ENCODE assay signal across 20 cellular contexts in the genomic region with DNA sequence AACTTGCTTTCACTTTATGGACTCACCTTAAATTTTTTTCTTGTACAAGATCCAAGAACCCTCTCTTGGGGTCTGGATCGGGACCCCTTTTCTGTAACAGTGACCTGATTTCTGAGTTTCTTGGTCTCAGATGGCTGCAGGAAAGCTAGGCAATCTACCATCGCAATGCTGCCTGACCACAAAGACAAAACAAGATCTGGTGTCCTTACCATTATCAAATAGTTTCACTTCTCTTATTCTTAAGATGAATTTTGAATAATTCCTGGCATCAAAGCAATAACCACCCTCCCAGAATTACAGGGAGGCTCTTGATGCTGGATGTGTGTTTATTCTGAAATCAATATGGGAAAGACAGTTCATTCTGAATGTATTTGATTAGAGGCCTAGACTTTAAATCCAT.
"Had no signal": no experiment of that assay in that cellular context is flagged by ENCODE, and none has a peak within 500 bp of the region (broad histone marks: within the 10 kb centered on the region; RNA-seq: fewer than 3 reads in every experiment).

No MANE protein-coding gene starts in this region.

- H3K27ac ChIP-seq: cardiac muscle cell, hepatocyte, lower lobe of right lung, transverse colon, vagina had no signal

- FAIRE-seq: islet of Langerhans, TTC549 had no signal

- H3K9me3 Mint-ChIP-seq: WTC11 had no signal

- H3K27me3 ChIP-seq: cardiac muscle cell, hepatocyte, transverse colon, vagina had no signal

- DNase-seq: activated CD4-positive, alpha-beta T cell treated with anti-CD3 and anti-CD28 coated beads for 36 hours; activated CD4-positive, alpha-beta T cell treated with anti-CD3 and anti-CD28 coated beads, Interleukin-2, amount 50 U/mL, for 48 hours; dermis blood vessel endothelial cell; effector memory CD4-positive, alpha-beta T cell; foreskin fibroblast; left colon; lower lobe of right lung; retina; stimulated activated CD4-positive, alpha-beta T cell treated with anti-CD3 and anti-CD28 coated beads, Interleukin-12 subunit alpha, Interleukin-12 subunit beta, amount 100 ng/mL, for 4 hours; stimulated activated CD4-positive, alpha-beta T cell treated with anti-CD3 and anti-CD28 coated beads, Interleukin-2, amount 100 ng/mL, for 24 hours; transverse colon had no signal

- H3K79me2 ChIP-seq: hepatocyte had no signal

- H3K36me3 Mint-ChIP-seq: activated naive CD8-positive, alpha-beta T cell; WTC11 had no signal

- H3K4me2 ChIP-seq: hepatocyte had no signal

- H3K9me3 ChIP-seq: lower lobe of right lung, transverse colon, vagina had no signal

- H3K27ac Mint-ChIP-seq: activated CD4-positive, alpha-beta T cell treated with anti-CD3 and anti-CD28 coated beads for 36 hours; natural killer cell treated with Interleukin-12 subunit alpha and Interleukin-12 subunit beta and Interleukin-15 and Interleukin-18, amount 100 ng/mL, for 72 hours; WTC11 had no signal

- H3K36me3 ChIP-seq: cardiac muscle cell, lower lobe of right lung, transverse colon, vagina had no signal

- H3K4me3 ChIP-seq: cardiac muscle cell, hepatocyte, lower lobe of right lung, transverse colon, vagina had no signal

- H3K4me3 Mint-ChIP-seq: activated CD4-positive, alpha-beta T cell treated with anti-CD3 and anti-CD28 coated beads for 36 hours; activated naive CD8-positive, alpha-beta T cell; natural killer cell treated with Interleukin-12 subunit alpha and Interleukin-12 subunit beta and Interleukin-15 and Interleukin-18, amount 100 ng/mL, for 72 hours; stimulated activated naive CD8-positive, alpha-beta T cell treated with anti-CD3 and anti-CD28 coated beads, Interleukin-15, Interleukin-2, amounts not matched to agents 100 ng/mL and 50 ng/mL, for 24 hours; WTC11 had no signal

- H2AFZ ChIP-seq: hepatocyte had no signal

- H3K4me1 ChIP-seq: lower lobe of right lung, transverse colon, vagina had no signal

- ATAC-seq: activated CD4-positive, alpha-beta T cell treated with anti-CD3 and anti-CD28 coated beads for 36 hours; left colon; lower lobe of right lung; natural killer cell treated with Interleukin-12 subunit alpha and Interleukin-12 subunit beta and Interleukin-15 and Interleukin-18, amount 100 ng/mL, for 72 hours; WTC11 had no signal
